In the genomic region with DNA sequence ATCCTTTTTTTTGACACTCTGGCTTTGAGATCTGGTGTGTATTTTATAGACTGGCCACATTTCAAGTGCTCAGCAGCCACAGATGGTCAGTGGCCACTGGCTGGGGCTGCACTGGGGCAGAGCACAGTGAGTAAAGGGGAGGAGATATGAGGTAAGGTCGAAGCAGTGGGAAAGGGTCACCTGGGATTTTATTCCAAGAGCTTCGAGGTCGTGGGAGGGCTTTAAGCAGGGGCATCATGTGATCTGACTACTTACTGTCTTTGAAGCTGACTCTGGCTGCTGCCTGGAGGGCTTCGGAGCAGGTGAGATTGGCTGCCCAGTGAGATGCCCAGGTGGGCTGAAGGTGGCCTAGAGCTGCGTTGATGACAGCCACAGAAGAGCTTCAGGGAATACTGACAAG, we compare ENCODE assay signal across 18 cellular contexts. TPM values are rescaled to one million over a fixed set of nuclear protein-coding genes. Genes with fewer than 3 reads are reported as not detected.
"Had no signal": no experiment of that assay in that cellular context is flagged by ENCODE, and none has a peak within 500 bp of the region (broad histone marks: within the 10 kb centered on the region; RNA-seq: fewer than 3 reads in every experiment).

No MANE protein-coding gene starts in this region.

- H3K27ac ChIP-seq: body of pancreas, epithelial cell of prostate, gastrocnemius medialis, heart right ventricle, left lung, sigmoid colon, thoracic aorta, uterus had no signal

- ATAC-seq: activated CD4-positive, CD25-positive, alpha-beta regulatory T cell treated with anti-CD3 and anti-CD28 coated beads, Interleukin-2, amount 50 U/mL, for 24 hours; body of pancreas; effector memory CD8-positive, alpha-beta T cell; gastrocnemius medialis; heart right ventricle; left lung; natural killer cell; stimulated activated naive CD8-positive, alpha-beta T cell treated with anti-CD3 and anti-CD28 coated beads, Interleukin-15, amount 100 ng/mL, for 72 hours had no signal

- H3K36me3 ChIP-seq: gastrocnemius medialis, heart right ventricle, left lung, sigmoid colon, thoracic aorta, uterus had no signal

- DNase-seq: activated T-cell treated with anti-CD3 and anti-CD28 coated beads, Interleukin-2, amount 50 U/mL, for 1 hour; amniotic stem cell; effector memory CD8-positive, alpha-beta T cell; gastrocnemius medialis; heart right ventricle; left lung; natural killer cell; sigmoid colon; stimulated activated naive CD8-positive, alpha-beta T cell treated with anti-CD3 and anti-CD28 coated beads, Interleukin-15, amount 100 ng/mL, for 72 hours; uterus had no signal

- H3K4me3 ChIP-seq: body of pancreas, gastrocnemius medialis, heart right ventricle, left lung, sigmoid colon, thoracic aorta, uterus had no signal

- H3K4me1 ChIP-seq: gastrocnemius medialis, sigmoid colon, uterus had no signal

- H3K27me3 ChIP-seq: body of pancreas, gastrocnemius medialis, heart right ventricle, left lung, sigmoid colon, uterus had no signal

- H3K9me3 ChIP-seq: body of pancreas, gastrocnemius medialis, heart right ventricle, left lung, sigmoid colon, thoracic aorta, uterus had no signal

- FAIRE-seq: islet of Langerhans, TTC549 had no signal

RNA-seq across cellular contexts. Expression of a gene that starts 6.7 kb away (rescaled TPM):
- total RNA-seq: gastrocnemius medialis, left lung, mucosa of gallbladder, pulmonary artery endothelial cell had no signal
